1 cellular context compared by ENCODE assay signal in genomic region chr14:49768301-49769121, GRCh38.
TF ChIP-seq lines count a peak whose summit lies in the region.

No MANE protein-coding gene starts in this region.

TF ChIP-seq in HepG2, 621 proteins besides CTCF, POLR2A, EP300 and RAD21 (continued from another document and continues in another):
- TF ChIP-seq ZBTB40 (IDR thresholded peaks at IDR 0.05) (no peak), ZBTB40 (CRISPR knock-in tag; IDR thresholded peaks at IDR 0.05) (0 out of 2 replicates have a peak, but pooled peaks have one; percentile 28), ZNF350 (CRISPR knock-in tag; IDR thresholded peaks at IDR 0.05; ENCODE audit: borderline replicate concordance, low read depth) (no peak; the same call in 1 of the 2 replicates), EED (CRISPR knock-in tag; IDR thresholded peaks at IDR 0.05) (no peak), NFKB2 (CRISPR knock-in tag; IDR thresholded peaks at IDR 0.05; ENCODE audit: borderline replicate concordance) (peak; percentile 47; the same call in 1 of the 2 replicates), MLLT10 (CRISPR knock-in tag; IDR thresholded peaks at IDR 0.05) (no peak), DBP (CRISPR knock-in tag; IDR thresholded peaks at IDR 0.05; ENCODE audit: not compliant biosample characterization) (no peak), ZNF20 (CRISPR knock-in tag; IDR thresholded peaks at IDR 0.05) (no peak; the same call in 1 of the 2 replicates), ZBTB25 (CRISPR knock-in tag; IDR thresholded peaks at IDR 0.05) (no peak), PRMT3 (CRISPR knock-in tag; IDR thresholded peaks at IDR 0.05; ENCODE audit: borderline replicate concordance, low read depth) (0 out of 2 replicates have a peak, but pooled peaks have one; percentile 46), BCL6 (CRISPR knock-in tag; IDR thresholded peaks at IDR 0.05) (peak; percentile 5; the same call in 1 of the 2 replicates), ZNF224 (CRISPR knock-in tag; IDR thresholded peaks at IDR 0.05) (no peak), ZNF800 (CRISPR knock-in tag; IDR thresholded peaks at IDR 0.05) (no peak), GATA4 (IDR thresholded peaks at IDR 0.05; ENCODE audit: borderline replicate concordance, low read depth) (no peak), IKZF4 (CRISPR knock-in tag; IDR thresholded peaks at IDR 0.05; ENCODE audit: borderline replicate concordance, low read depth, not compliant biosample characterization) (peak; percentile 71), BRCA1 (CRISPR knock-in tag; IDR thresholded peaks at IDR 0.05) (no peak), PHF21A (CRISPR knock-in tag; IDR thresholded peaks at IDR 0.05) (no peak), GZF1 (CRISPR knock-in tag; IDR thresholded peaks at IDR 0.05) (no peak), RBAK (CRISPR knock-in tag; IDR thresholded peaks at IDR 0.05) (no peak), TARDBP (CRISPR knock-in tag; IDR thresholded peaks at IDR 0.05) (no peak), ZNF550 (CRISPR knock-in tag; IDR thresholded peaks at IDR 0.05; ENCODE audit: borderline replicate concordance) (no peak), KLF12 (CRISPR knock-in tag; IDR thresholded peaks at IDR 0.05; ENCODE audit: borderline replicate concordance) (no peak), ZNF816 (CRISPR knock-in tag; IDR thresholded peaks at IDR 0.05; ENCODE audit: borderline replicate concordance) (no peak; the same call in 1 of the 2 replicates), ZNF543 (CRISPR knock-in tag; IDR thresholded peaks at IDR 0.05) (no peak), ZNF589 (CRISPR knock-in tag; conservative IDR thresholded peaks at IDR 0.05) (peak; percentile 45; the same call in 1 of the 2 replicates), RORA (CRISPR knock-in tag; IDR thresholded peaks at IDR 0.05) (0 out of 2 replicates have a peak, but pooled peaks have one; percentile 44), ZNF577 (CRISPR knock-in tag; IDR thresholded peaks at IDR 0.05; ENCODE audit: borderline replicate concordance, low read depth) (no peak), ZGPAT (CRISPR knock-in tag; IDR thresholded peaks at IDR 0.05) (no peak), GABPB1 (CRISPR knock-in tag; IDR thresholded peaks at IDR 0.05) (no peak), TBX2 (CRISPR knock-in tag; IDR thresholded peaks at IDR 0.05; ENCODE audit: borderline replicate concordance) (peak; percentile 51), ZBTB34 (CRISPR knock-in tag; IDR thresholded peaks at IDR 0.05) (no peak), RXRA (CRISPR knock-in tag; IDR thresholded peaks at IDR 0.05) (no peak; the same call in 1 of the 2 replicates), PHF5A (CRISPR knock-in tag; IDR thresholded peaks at IDR 0.05; ENCODE audit: low read depth, unreplicated experiment) (no peak), THAP8 (CRISPR knock-in tag; IDR thresholded peaks at IDR 0.05; ENCODE audit: borderline replicate concordance) (no peak), FOXK1 (CRISPR knock-in tag; IDR thresholded peaks at IDR 0.05; ENCODE audit: borderline replicate concordance, low read depth) (no peak), PTBP1 (IDR thresholded peaks at IDR 0.05; ENCODE audit: low read depth, low read length, poor library complexity, severe bottlenecking) (no peak), ZFP91 (CRISPR knock-in tag; IDR thresholded peaks at IDR 0.05; ENCODE audit: borderline replicate concordance) (peak; percentile 32), ZMAT5 (CRISPR knock-in tag; IDR thresholded peaks at IDR 0.05; ENCODE audit: borderline replicate concordance, low read depth) (no peak), RBM22 (optimal IDR thresholded peaks at IDR 0.05; ENCODE audit: low read length) (peak; percentile 45), ZNF230 (CRISPR knock-in tag; IDR thresholded peaks at IDR 0.05) (no peak; the same call in 1 of the 2 replicates), ZNF883 (CRISPR knock-in tag; IDR thresholded peaks at IDR 0.05; ENCODE audit: not compliant biosample characterization) (peak; percentile 50), ZNF777 (CRISPR knock-in tag; IDR thresholded peaks at IDR 0.05) (peak; percentile 54; the same call in 1 of the 2 replicates), NFKBIZ (CRISPR knock-in tag; IDR thresholded peaks at IDR 0.05) (no peak)
